In genomic region chr14:93085916-93086315, GRCh38 we compare ENCODE assay signal across 10 cellular contexts. TPM values are rescaled to one million over a fixed set of nuclear protein-coding genes. Genes with fewer than 3 reads are reported as not detected.
DNase-seq lines count a peak whose midpoint lies in the region; ATAC-seq and TF ChIP-seq lines count a peak whose summit lies in the region.
"Had no signal": no experiment of that assay in that cellular context is flagged by ENCODE, and none has a peak within 500 bp of the region (broad histone marks: within the 10 kb centered on the region; RNA-seq: fewer than 3 reads in every experiment).

No MANE protein-coding gene starts in this region.

- H2AFZ ChIP-seq in MM.1S (ENCODE audit: low read length): 0 out of 2 replicates have a peak overlapping the region, but pooled peaks have one; percentile 11

- TF ChIP-seq CTCF in GM13977 (IDR thresholded peaks at IDR 0.05; ENCODE audit: extremely low read depth, insufficient read depth, missing control alignments): no peak
- no peak for TF ChIP-seq CTCF in MM.1S (IDR thresholded peaks at IDR 0.05; ENCODE audit: low read length)
- TF ChIP-seq CTCF in endodermal cell (conservative IDR thresholded peaks at IDR 0.05): no peak
- TF ChIP-seq CTCF in natural killer cell (IDR thresholded peaks at IDR 0.05): no peak

- H3K9me3 Mint-ChIP-seq in endodermal cell (peaks cover 3% of the 10 kb centered on the region), natural killer cell (peaks cover 0 to 2% of the 10 kb centered on the region in 2 donors)

- peak overlapping the region; percentile 46 for H3K4me2 ChIP-seq in MM.1S (ENCODE audit: low read depth, low read length)

- intact Hi-C loops in natural killer cell (cut with micrococcal nuclease): no loop called here

- H3K79me2 ChIP-seq in MM.1S (ENCODE audit: low read length): peaks cover 22% of the 10 kb centered on the region; the same call in 1 of the 2 replicates

- H3K4me3 Mint-ChIP-seq in endodermal cell (peak overlapping the region; percentile 3), natural killer cell (no peak overlapping the region)

- no peaks in the 10 kb centered on the region for H4K20me1 ChIP-seq in MM.1S (ENCODE audit: insufficient read depth, low read length)

- H3K4me1 ChIP-seq in MM.1S (ENCODE audit: low read length) (peaks cover 22% of the 10 kb centered on the region), endodermal cell (ENCODE audit: control insufficient read depth, insufficient read depth, low read length) (peaks cover 10% of the 10 kb centered on the region)

- H3K36me3 ChIP-seq in MM.1S (replicated peaks; ENCODE audit: insufficient read depth, low read length) (no peaks in the 10 kb centered on the region), endodermal cell (ENCODE audit: control insufficient read depth, insufficient read depth, low read length) (no peaks in the 10 kb centered on the region)

- DNase-seq in GM13977 (ENCODE audit: low spot score) (peak; percentile 17), MM.1S (no peak), endodermal cell (peak; percentile 88), natural killer cell (no peak), medulla oblongata (ENCODE audit: extremely low spot score) (no peak), HT-29 (ENCODE audit: low spot score) (no peak), NCI-H2107 (lab: John Stamatoyannopoulos, UW) (no peak)
- no peak for DNase-seq in activated T-cell treated with anti-CD3 and anti-CD28 coated beads, Interleukin-2, amount 50 U/mL, for 1 hour
- DNase-seq: amniotic stem cell, HCEC 1CT had no signal

- H3K9me2 ChIP-seq in MM.1S (replicated peaks; ENCODE audit: insufficient read depth, low read length): no peaks in the 10 kb centered on the region

- H3K9ac ChIP-seq in MM.1S (ENCODE audit: low read length) (peak overlapping the region; percentile 27; the same call in 1 of the 2 replicates), endodermal cell (ENCODE audit: extremely low read depth, low read length, poor library complexity, severe bottlenecking) (no peak overlapping the region)

- H3K4me1 Mint-ChIP-seq in endodermal cell (peaks cover 19% of the 10 kb centered on the region), natural killer cell (peaks cover 65 to 82% of the 10 kb centered on the region in 2 donors)

- H3K36me3 Mint-ChIP-seq in endodermal cell (ENCODE audit: low read depth) (peaks cover 2% of the 10 kb centered on the region), natural killer cell (no peaks in the 10 kb centered on the region)

- no peaks in the 10 kb centered on the region for H3K9me3 ChIP-seq in MM.1S (replicated peaks; ENCODE audit: insufficient read depth, low read length)
- H3K9me3 ChIP-seq in endodermal cell (ENCODE audit: control insufficient read depth, low read length): peaks cover 6% of the 10 kb centered on the region

- in situ Hi-C loops in GM13977 (cut with MboI; ENCODE audit: low pct_unique_long_range_greater_than_20kb, low sequenced_read_pairs, unreplicated experiment): no loop called here

- H3K4me3 ChIP-seq in MM.1S (ENCODE audit: low read length) (0 out of 2 replicates have a peak overlapping the region, but pooled peaks have one; percentile 20), endodermal cell (ENCODE audit: low read length) (peak overlapping the region; percentile 12)

- no peaks in the 10 kb centered on the region for H3K27me3 ChIP-seq in MM.1S (replicated peaks; ENCODE audit: insufficient read depth, low read length)
- no peaks in the 10 kb centered on the region for H3K27me3 ChIP-seq in endodermal cell (ENCODE audit: control insufficient read depth, insufficient read depth, low read length, poor library complexity, severe bottlenecking)

- H3K27me3 Mint-ChIP-seq in endodermal cell (ENCODE audit: insufficient read depth): no peaks in the 10 kb centered on the region
- no peaks in the 10 kb centered on the region for H3K27me3 Mint-ChIP-seq in natural killer cell (ENCODE audit: low read depth in 2 of 2)

- peak overlapping the region; percentile 81 for H3K27ac ChIP-seq in MM.1S (ENCODE audit: low read length)
- peak overlapping the region; percentile 5 for H3K27ac ChIP-seq in endodermal cell (ENCODE audit: low read depth, low read length)

- 20 to 48% methylated on average over 1 to 3 of the region's 3 CpGs for WGBS in endodermal cell (ENCODE audit: insufficient coverage in 1 of 2, insufficient read length in 1 of 2), 2 experiments

- H3K27ac Mint-ChIP-seq in endodermal cell: peak overlapping the region; percentile 97
- H3K27ac Mint-ChIP-seq in natural killer cell: peak overlapping the region; percentile 76 to 84

- no peak for ATAC-seq in natural killer cell

- peaks cover 11% of the 10 kb centered on the region; the same call in 1 of the 2 replicates for H3F3A ChIP-seq in MM.1S (ENCODE audit: insufficient read depth, low read length)

RNA-seq across cellular contexts. Expression of gene ITPK1, which starts 29.8 kb away (rescaled TPM):
- 10 to 100 TPM; 59.9 to 66.9 TPM for total RNA-seq in endodermal cell
- polyA plus RNA-seq in endodermal cell (2013, experiment 1 of 2): 30.1 TPM
- 32.0 TPM for polyA plus RNA-seq in endodermal cell (2013, experiment 2 of 2)
- total RNA-seq in natural killer cell: 10 to 100 TPM; 73.2 to 74.8 (median 74.4) TPM
- total RNA-seq in HT-29 (2014; rRNA removed; shearing (Covaris generic)): 80.3 and 92.0 TPM in 2 replicates

Comparison
In these comparisons a context has a peak if more than half of its experiments do, and no peak if none do; other contexts are left out.
1. DNase-seq: peak in GM13977 (single experiment) and endodermal cell (single experiment); none in MM.1S (single experiment), natural killer cell (single experiment), medulla oblongata (single experiment), HT-29 (single experiment), activated T-cell treated with anti-CD3 and anti-CD28 coated beads, Interleukin-2, amount 50 U/mL, for 1 hour (single experiment) and NCI-H2107 (single experiment).